Comparison of ENCODE assay signal across 22 cellular contexts in the genomic region with DNA sequence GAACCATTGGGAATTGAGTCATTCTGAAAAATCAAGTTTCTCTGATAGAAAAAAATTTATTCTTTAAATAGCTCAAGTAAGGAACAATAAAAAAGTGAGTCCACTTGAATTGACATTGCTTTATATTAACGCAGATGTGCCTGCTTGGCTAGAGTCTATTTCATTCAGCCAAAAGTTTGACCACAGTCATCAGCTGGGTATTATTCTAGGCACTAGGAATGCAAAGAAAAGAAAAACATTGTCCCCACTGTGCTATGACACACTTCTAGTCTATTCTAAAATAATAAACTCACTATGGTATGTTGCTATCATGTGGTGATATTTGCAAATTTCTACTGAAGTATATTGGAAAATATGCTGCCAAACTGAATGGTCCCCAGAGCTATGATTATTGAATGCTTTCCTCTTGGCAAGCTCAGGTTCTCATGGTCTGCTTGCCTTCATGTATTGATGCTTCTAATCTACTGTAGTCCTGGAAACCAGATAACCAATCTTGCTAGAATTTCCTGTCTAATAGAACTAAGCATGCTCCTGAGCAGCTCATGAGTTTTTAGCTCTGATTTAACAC. TPM values are rescaled to one million over a fixed set of nuclear protein-coding genes. Genes with fewer than 3 reads are reported as not detected.
DNase-seq lines count a peak whose midpoint lies in the region; ATAC-seq, FAIRE-seq and TF ChIP-seq lines count a peak whose summit lies in the region.
"Had no signal": no experiment of that assay in that cellular context is flagged by ENCODE, and none has a peak within 500 bp of the region (broad histone marks: within the 10 kb centered on the region; RNA-seq: fewer than 3 reads in every experiment).

No MANE protein-coding gene starts in this region.

- ATAC-seq in right cardiac atrium (peak; percentile 86 to 87), HG02885 (IDR thresholded peaks at IDR 0.05; ENCODE audit: poor library complexity, unreplicated experiment) (no peak)
- ATAC-seq: activated CD4-positive, alpha-beta T cell treated with anti-CD3 and anti-CD28 coated beads for 36 hours; body of pancreas; GM23338; mucosa of descending colon had no signal

- no peak for DNase-seq in right cardiac atrium
- no peak for DNase-seq in left ventricle myocardium inferior
- peak; percentile 97 for DNase-seq in astrocyte of the cerebellum (ENCODE audit: low read depth)
- DNase-seq in kidney glomerular epithelial cell (lab: John Stamatoyannopoulos, UW), result peak; percentile 43
- no peak for DNase-seq in NCI-H187 treated with DMSO at 0.1 percent for 48 hours (lab: John Stamatoyannopoulos, UW)
- no peak for DNase-seq in cerebellum (ENCODE audit: low spot score)
- no peak for DNase-seq in RCC 7860 (ENCODE audit: low spot score)
- DNase-seq: activated CD4-positive, alpha-beta T cell treated with anti-CD3 and anti-CD28 coated beads for 36 hours; activated gamma-delta T cell; body of pancreas; CD4-positive, alpha-beta memory T cell; mucosa of descending colon; NCI-H1694 treated with DMSO at 0.1 percent for 48 hours; NCI-H524; occipital lobe had no signal

- H3K27ac ChIP-seq in right cardiac atrium (ENCODE audit: low read length) (no peak overlapping the region), left ventricle myocardium inferior (replicated peaks) (no peak overlapping the region)
- H3K27ac ChIP-seq: 22Rv1, body of pancreas, hepatocyte, skin epidermis had no signal

- in situ Hi-C loops in astrocyte of the cerebellum (cut with HindIII; ENCODE audit: low sequenced_read_pairs), result loop anchor here (10.0 to 25.0 kb wide), 3 partner anchors 316 to 466 kb away; no protein-coding TSS in a partner anchor

- H3K4me1 ChIP-seq in right cardiac atrium (ENCODE audit: control insufficient read depth, insufficient read depth, low read length) (no peaks in the 10 kb centered on the region), left ventricle myocardium inferior (no peaks in the 10 kb centered on the region)
- H3K4me1 ChIP-seq: body of pancreas had no signal

- TF ChIP-seq CTCF in left ventricle myocardium inferior (IDR thresholded peaks at IDR 0.05; ENCODE audit: borderline replicate concordance), result no peak
- TF ChIP-seq CTCF in astrocyte of the cerebellum (IDR thresholded peaks at IDR 0.05; ENCODE audit: low read depth, low read length, missing control alignments), result no peak

- no peak for FAIRE-seq in RCC 7860 (lab: Jason Lieb, UNC)
- FAIRE-seq: GM12891 had no signal

- H3K9me3 ChIP-seq in right cardiac atrium (ENCODE audit: control insufficient read depth, low read length) (no peaks in the 10 kb centered on the region), left ventricle myocardium inferior (replicated peaks) (no peaks in the 10 kb centered on the region)
- H3K9me3 ChIP-seq: body of pancreas, mucosa of descending colon had no signal

- intact Hi-C loops in right cardiac atrium (cut with DNase I) (loop anchor here in 3 of 4 donors (5.0 to 10.0 kb wide), 3 partner anchors 196 to 316 kb away; no protein-coding TSS in a partner anchor), left ventricle myocardium inferior (cut with micrococcal nuclease) (loop anchor here (10.0 kb wide), 1 partner anchor 196 kb away; no protein-coding TSS in a partner anchor)

- 48% methylated on average over 1 of the region's 1 CpG for WGBS in right cardiac atrium

- H3K4me3 ChIP-seq in right cardiac atrium (ENCODE audit: low read length) (no peak overlapping the region), left ventricle myocardium inferior (no peak overlapping the region), astrocyte of the cerebellum (ENCODE audit: low read depth, low read length) (no peak overlapping the region)
- H3K4me3 ChIP-seq: body of pancreas, GM23338, hepatocyte, mucosa of descending colon, skin epidermis had no signal

- no peaks in the 10 kb centered on the region for H3K36me3 ChIP-seq in left ventricle myocardium inferior

- H3K27me3 ChIP-seq in right cardiac atrium (ENCODE audit: control insufficient read depth, insufficient read depth), result no peaks in the 10 kb centered on the region
- no peaks in the 10 kb centered on the region for H3K27me3 ChIP-seq in left ventricle myocardium inferior (ENCODE audit: low read depth)
- H3K27me3 ChIP-seq: body of pancreas, hepatocyte had no signal

RNA-seq across cellular contexts. Expression of a gene that starts 8.3 kb away (rescaled TPM):
- total RNA-seq in right cardiac atrium (1 to 10 TPM; 2.2 to 3.8 (median 3.6) TPM), left ventricle myocardium inferior (2.1 TPM), cerebellum (2.2 TPM)
- polyA plus RNA-seq in right cardiac atrium, result 2.2 TPM
- total RNA-seq: activated CD4-positive, alpha-beta T cell treated with anti-CD3 and anti-CD28 coated beads for 36 hours; CD4-positive, alpha-beta memory T cell; GM23338; OCI-LY7 had no signal
- polyA plus RNA-seq: CD4-positive, alpha-beta memory T cell; GM23338 had no signal

RNA-seq across cellular contexts. Expression of a gene that starts 12.1 kb away (rescaled TPM):
- total RNA-seq in right cardiac atrium (10 to 100 TPM; 19.7 to 24.0 (median 22.9) TPM), left ventricle myocardium inferior (74.4 TPM), cerebellum (21.2 TPM)
- polyA plus RNA-seq in right cardiac atrium, result 13.9 TPM
- total RNA-seq: OCI-LY7 had no signal

RNA-seq across cellular contexts. Expression of a gene that starts 59.9 kb away (rescaled TPM):
- total RNA-seq in right cardiac atrium (not detected), left ventricle myocardium inferior (not detected), cerebellum (not detected)
- not detected for polyA plus RNA-seq in right cardiac atrium
- total RNA-seq: activated CD4-positive, alpha-beta T cell treated with anti-CD3 and anti-CD28 coated beads for 36 hours; body of pancreas; CD4-positive, alpha-beta memory T cell; hepatocyte; mucosa of descending colon; occipital lobe; OCI-LY7 had no signal
- polyA plus RNA-seq: CD4-positive, alpha-beta memory T cell; hepatocyte had no signal

Comparison
In these comparisons a context has a peak if more than half of its experiments do, and no peak if none do; other contexts are left out.
1. DNase-seq: peak in astrocyte of the cerebellum (single experiment) and kidney glomerular epithelial cell (single experiment); none in right cardiac atrium (0 of 3), left ventricle myocardium inferior (single experiment), NCI-H187 treated with DMSO at 0.1 percent for 48 hours (single experiment), cerebellum (single experiment) and RCC 7860 (single experiment).